Comparison of ENCODE assay signal across 6 cellular contexts in the genomic region with DNA sequence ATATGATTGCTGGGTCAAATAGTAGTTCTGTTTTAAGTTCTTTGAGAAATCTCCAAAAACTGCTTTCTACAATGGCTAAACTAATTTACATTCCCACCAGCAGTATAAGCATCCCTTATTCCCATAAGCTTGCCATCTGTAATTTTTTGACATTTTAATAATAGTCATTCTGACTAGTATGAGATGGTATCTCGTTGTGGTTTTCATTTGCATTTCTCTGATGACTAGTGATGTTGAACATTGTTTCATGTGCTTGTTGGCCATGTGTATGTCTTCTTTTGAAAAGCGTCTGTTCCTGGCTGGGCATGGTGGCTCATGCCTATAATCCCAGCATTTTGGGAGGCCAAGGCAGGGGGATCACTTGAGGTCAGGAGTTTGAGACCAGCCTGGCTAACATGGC. TPM values are rescaled to one million over a fixed set of nuclear protein-coding genes. Genes with fewer than 3 reads are reported as not detected.
"Had no signal": no experiment of that assay in that cellular context is flagged by ENCODE, and none has a peak within 500 bp of the region (broad histone marks: within the 10 kb centered on the region; RNA-seq: fewer than 3 reads in every experiment).

No MANE protein-coding gene starts in this region.

RNA-seq across cellular contexts. Expression of a gene that starts 21.2 kb away (rescaled TPM):
- total RNA-seq: M059J, PC-9, Right ventricle myocardium inferior, RPMI7951, SJCRH30, SK-MEL-5 had no signal
